In the genomic region with DNA sequence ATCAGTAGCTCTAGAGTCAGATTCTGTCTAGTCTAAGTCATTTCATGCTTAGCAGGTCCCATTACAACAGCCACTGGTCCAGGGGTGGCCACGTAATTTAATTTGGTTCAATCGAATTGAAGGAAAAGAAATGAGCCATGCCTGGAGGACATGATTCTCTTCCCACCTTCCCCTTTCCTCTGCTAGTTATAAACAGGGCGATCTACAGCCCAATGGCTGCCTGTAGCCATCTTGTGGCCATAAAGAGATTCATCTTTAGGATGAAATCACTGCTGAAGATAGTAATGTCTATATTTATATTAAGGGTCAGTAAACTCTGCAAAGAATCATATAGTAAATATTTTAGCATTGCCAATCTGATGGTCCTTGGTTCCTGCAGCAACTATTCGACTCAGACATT, we compare ENCODE assay signal across 8 cellular contexts.
DNase-seq lines count a peak whose midpoint lies in the region; ATAC-seq and TF ChIP-seq lines count a peak whose summit lies in the region.
"Not testable (repeated sequence)": the region's sequence is repeated elsewhere in the genome, so short reads cannot be mapped to it uniquely, and the experiment has no call there.

No MANE protein-coding gene starts in this region.

- not testable (repeated sequence) for H3K4me3 Mint-ChIP-seq in endodermal cell

- BruUV-seq in Panc1 (replicated peaks; lab: Mats Ljungman, UMichigan), result not testable (repeated sequence)

- in situ Hi-C loops in Panc1 (cut with HindIII; ENCODE audit: low pct_unique_long_range_greater_than_20kb, low sequenced_read_pairs); astrocyte of the cerebellum (cut with HindIII; ENCODE audit: low sequenced_read_pairs): not testable (repeated sequence)

- not testable (repeated sequence) for H3K36me3 Mint-ChIP-seq in endodermal cell (ENCODE audit: low read depth)

- not testable (repeated sequence) for H3K4me1 Mint-ChIP-seq in endodermal cell

- DNase-seq in DMS 273 (lab: John Stamatoyannopoulos, UW; ENCODE audit: unreplicated experiment) (peak; percentile 23), HT-29 (ENCODE audit: low spot score) (peak; percentile 2), NCI-H146 treated with DMSO at 0.1 percent for 48 hours (lab: John Stamatoyannopoulos, UW; ENCODE audit: unreplicated experiment) (peak; percentile 51), iPS-NIHi7 (ENCODE audit: extremely low spot score) (peak; percentile 10), superior temporal gyrus (ENCODE audit: extremely low spot score) (peak; percentile 64)
- DNase-seq in Panc1 (ENCODE audit: low read depth, low spot score); astrocyte of the cerebellum (ENCODE audit: low read depth); endodermal cell: not testable (repeated sequence)

- TF ChIP-seq CTCF in Panc1 (IDR thresholded peaks at IDR 0.05) (peak; percentile 31), astrocyte of the cerebellum (IDR thresholded peaks at IDR 0.05; ENCODE audit: low read depth, low read length, missing control alignments) (peak; percentile 22), endodermal cell (conservative IDR thresholded peaks at IDR 0.05) (peak; percentile 54)

- not testable (repeated sequence) for H3K36me3 ChIP-seq in Panc1 (ENCODE audit: control insufficient read depth, insufficient read depth, low read length); endodermal cell (ENCODE audit: control insufficient read depth, insufficient read depth, low read length)

- not testable (repeated sequence) for H3K9me3 ChIP-seq in Panc1 (ENCODE audit: control insufficient read depth, insufficient read depth, low read depth, low read length); endodermal cell (ENCODE audit: control insufficient read depth, low read length)

- not testable (repeated sequence) for H3K27ac Mint-ChIP-seq in endodermal cell

- WGBS in endodermal cell (ENCODE audit: insufficient coverage in 1 of 2, insufficient read length in 1 of 2), 2 experiments, result 88 to 100% methylated on average over 2 to 4 of the region's 4 CpGs

- H3K4me1 ChIP-seq in Panc1 (ENCODE audit: control insufficient read depth, insufficient read depth, low read length); endodermal cell (ENCODE audit: control insufficient read depth, insufficient read depth, low read length): not testable (repeated sequence)

- intact Hi-C loops in Panc1 (cut with micrococcal nuclease; ENCODE audit: unreplicated experiment), result not testable (repeated sequence)

- CTCF ChIA-PET in Panc1 (lab: Charles Lee), result not testable (repeated sequence)

- ATAC-seq in Panc1, result not testable (repeated sequence)

- H3K9me3 Mint-ChIP-seq in endodermal cell, result not testable (repeated sequence)

- POLR2A ChIA-PET in Panc1 (lab: Charles Lee), result not testable (repeated sequence)

- H3K9ac ChIP-seq in endodermal cell (ENCODE audit: extremely low read depth, low read length, poor library complexity, severe bottlenecking), result not testable (repeated sequence)

- H3K27ac ChIP-seq in Panc1 (ENCODE audit: low read length); endodermal cell (ENCODE audit: low read depth, low read length): not testable (repeated sequence)

- not testable (repeated sequence) for H3K27me3 Mint-ChIP-seq in endodermal cell (ENCODE audit: insufficient read depth)

- H3K4me3 ChIP-seq in Panc1 (ENCODE audit: low read depth in 2 of 2, low read length in 2 of 2); astrocyte of the cerebellum (ENCODE audit: low read depth, low read length); endodermal cell (ENCODE audit: low read length): not testable (repeated sequence)

- H3K27me3 ChIP-seq in Panc1 (ENCODE audit: control insufficient read depth, insufficient read depth, low read length); endodermal cell (ENCODE audit: control insufficient read depth, insufficient read depth, low read length, poor library complexity, severe bottlenecking): not testable (repeated sequence)
